ENCODE assay signal across 1 cellular context in the genomic region with DNA sequence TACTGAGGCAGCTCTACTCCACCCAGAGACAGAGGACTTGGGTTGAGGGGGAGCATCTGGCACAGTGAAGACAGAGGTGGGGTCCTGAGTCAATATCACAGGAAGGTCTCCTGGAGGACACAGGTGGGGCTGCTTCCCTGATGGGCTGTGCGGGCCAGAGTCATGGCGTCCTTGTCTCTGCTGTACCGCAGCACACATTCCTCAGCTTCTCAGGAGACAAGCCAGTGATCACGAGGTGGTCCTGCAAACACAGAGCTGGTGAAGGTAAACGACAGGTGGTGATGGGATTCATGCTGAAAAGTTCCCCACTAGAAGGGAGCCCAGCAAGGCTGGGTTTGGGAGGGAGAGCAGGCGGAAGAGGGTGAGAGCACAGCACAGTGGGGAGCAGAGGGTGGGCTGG.
TF ChIP-seq lines count a peak whose summit lies in the region.

No MANE protein-coding gene starts in this region.

TF ChIP-seq in HepG2, 621 proteins besides CTCF, POLR2A, EP300 and RAD21:
- TF ChIP-seq NFIB (CRISPR knock-in tag; IDR thresholded peaks at IDR 0.05; ENCODE audit: borderline replicate concordance) (no peak), ZNF124 (CRISPR knock-in tag; IDR thresholded peaks at IDR 0.05) (no peak), ZBTB38 (CRISPR knock-in tag; IDR thresholded peaks at IDR 0.05) (peak; percentile 53), ZNF484 (CRISPR knock-in tag; IDR thresholded peaks at IDR 0.05; ENCODE audit: borderline replicate concordance, low read depth) (no peak), TOE1 (CRISPR knock-in tag; IDR thresholded peaks at IDR 0.05) (no peak), SALL1 (CRISPR knock-in tag; IDR thresholded peaks at IDR 0.05) (peak; percentile 7; the same call in 1 of the 2 replicates), SUZ12 (IDR thresholded peaks at IDR 0.05; ENCODE audit: low read depth, low read length) (no peak), ZZZ3 (CRISPR knock-in tag; IDR thresholded peaks at IDR 0.05; ENCODE audit: borderline replicate concordance) (no peak), ZNF776 (CRISPR knock-in tag; IDR thresholded peaks at IDR 0.05) (no peak), NFYC (CRISPR knock-in tag; IDR thresholded peaks at IDR 0.05) (no peak), NR2F6 (IDR thresholded peaks at IDR 0.05) (no peak), NR2F6 (CRISPR knock-in tag; IDR thresholded peaks at IDR 0.05) (no peak), ZNF768 (CRISPR knock-in tag; IDR thresholded peaks at IDR 0.05) (no peak), ZNF121 (CRISPR knock-in tag; IDR thresholded peaks at IDR 0.05) (no peak), IRX3 (CRISPR knock-in tag; IDR thresholded peaks at IDR 0.05; ENCODE audit: borderline replicate concordance, low read depth) (no peak), TP53 (CRISPR knock-in tag; conservative IDR thresholded peaks at IDR 0.05) (no peak), ZNF572 (CRISPR knock-in tag; IDR thresholded peaks at IDR 0.05) (0 out of 2 replicates have a peak, but pooled peaks have one; percentile 58), ZNF607 (CRISPR knock-in tag; IDR thresholded peaks at IDR 0.05; ENCODE audit: borderline replicate concordance) (no peak), ZNF777 (CRISPR knock-in tag; IDR thresholded peaks at IDR 0.05) (no peak), SMYD3 (CRISPR knock-in tag; IDR thresholded peaks at IDR 0.05) (no peak)
- TF ChIP-seq, protein P1, sequence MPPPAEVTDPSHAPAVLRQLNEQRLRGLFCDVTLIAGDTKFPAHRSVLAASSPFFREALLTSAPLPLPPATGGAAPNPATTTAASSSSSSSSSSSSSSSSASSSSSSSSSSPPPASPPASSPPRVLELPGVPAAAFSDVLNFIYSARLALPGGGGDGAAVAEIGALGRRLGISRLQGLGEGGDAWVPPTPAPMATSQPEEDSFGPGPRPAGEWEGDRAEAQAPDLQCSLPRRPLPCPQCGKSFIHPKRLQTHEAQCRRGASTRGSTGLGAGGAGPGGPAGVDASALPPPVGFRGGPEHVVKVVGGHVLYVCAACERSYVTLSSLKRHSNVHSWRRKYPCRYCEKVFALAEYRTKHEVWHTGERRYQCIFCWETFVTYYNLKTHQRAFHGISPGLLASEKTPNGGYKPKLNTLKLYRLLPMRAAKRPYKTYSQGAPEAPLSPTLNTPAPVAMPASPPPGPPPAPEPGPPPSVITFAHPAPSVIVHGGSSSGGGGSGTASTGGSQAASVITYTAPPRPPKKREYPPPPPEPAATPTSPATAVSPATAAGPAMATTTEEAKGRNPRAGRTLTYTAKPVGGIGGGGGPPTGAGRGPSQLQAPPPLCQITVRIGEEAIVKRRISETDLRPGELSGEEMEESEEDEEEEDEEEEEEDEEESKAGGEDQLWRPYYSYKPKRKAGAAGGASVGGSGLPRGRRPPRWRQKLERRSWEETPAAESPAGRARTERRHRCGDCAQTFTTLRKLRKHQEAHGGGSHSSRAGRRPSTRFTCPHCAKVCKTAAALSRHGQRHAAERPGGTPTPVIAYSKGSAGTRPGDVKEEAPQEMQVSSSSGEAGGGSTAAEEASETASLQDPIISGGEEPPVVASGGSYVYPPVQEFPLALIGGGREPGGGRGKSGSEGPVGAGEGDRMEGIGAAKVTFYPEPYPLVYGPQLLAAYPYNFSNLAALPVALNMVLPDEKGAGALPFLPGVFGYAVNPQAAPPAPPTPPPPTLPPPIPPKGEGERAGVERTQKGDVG (CRISPR knock-in tag; IDR thresholded peaks at IDR 0.05; ENCODE audit: borderline replicate concordance), result 0 out of 2 replicates have a peak, but pooled peaks have one; percentile 49
- TF ChIP-seq, protein P2, sequence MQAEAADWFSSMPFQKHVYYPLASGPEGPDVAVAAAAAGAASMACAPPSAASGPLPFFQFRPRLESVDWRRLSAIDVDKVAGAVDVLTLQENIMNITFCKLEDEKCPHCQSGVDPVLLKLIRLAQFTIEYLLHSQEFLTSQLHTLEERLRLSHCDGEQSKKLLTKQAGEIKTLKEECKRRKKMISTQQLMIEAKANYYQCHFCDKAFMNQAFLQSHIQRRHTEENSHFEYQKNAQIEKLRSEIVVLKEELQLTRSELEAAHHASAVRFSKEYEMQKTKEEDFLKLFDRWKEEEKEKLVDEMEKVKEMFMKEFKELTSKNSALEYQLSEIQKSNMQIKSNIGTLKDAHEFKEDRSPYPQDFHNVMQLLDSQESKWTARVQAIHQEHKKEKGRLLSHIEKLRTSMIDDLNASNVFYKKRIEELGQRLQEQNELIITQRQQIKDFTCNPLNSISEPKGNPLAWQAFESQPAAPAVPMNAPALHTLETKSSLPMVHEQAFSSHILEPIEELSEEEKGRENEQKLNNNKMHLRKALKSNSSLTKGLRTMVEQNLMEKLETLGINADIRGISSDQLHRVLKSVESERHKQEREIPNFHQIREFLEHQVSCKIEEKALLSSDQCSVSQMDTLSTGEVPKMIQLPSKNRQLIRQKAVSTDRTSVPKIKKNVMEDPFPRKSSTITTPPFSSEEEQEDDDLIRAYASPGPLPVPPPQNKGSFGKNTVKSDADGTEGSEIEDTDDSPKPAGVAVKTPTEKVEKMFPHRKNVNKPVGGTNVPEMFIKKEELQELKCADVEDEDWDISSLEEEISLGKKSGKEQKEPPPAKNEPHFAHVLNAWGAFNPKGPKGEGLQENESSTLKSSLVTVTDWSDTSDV (CRISPR knock-in tag; IDR thresholded peaks at IDR 0.05), result no peak
- TF ChIP-seq, protein P3, sequence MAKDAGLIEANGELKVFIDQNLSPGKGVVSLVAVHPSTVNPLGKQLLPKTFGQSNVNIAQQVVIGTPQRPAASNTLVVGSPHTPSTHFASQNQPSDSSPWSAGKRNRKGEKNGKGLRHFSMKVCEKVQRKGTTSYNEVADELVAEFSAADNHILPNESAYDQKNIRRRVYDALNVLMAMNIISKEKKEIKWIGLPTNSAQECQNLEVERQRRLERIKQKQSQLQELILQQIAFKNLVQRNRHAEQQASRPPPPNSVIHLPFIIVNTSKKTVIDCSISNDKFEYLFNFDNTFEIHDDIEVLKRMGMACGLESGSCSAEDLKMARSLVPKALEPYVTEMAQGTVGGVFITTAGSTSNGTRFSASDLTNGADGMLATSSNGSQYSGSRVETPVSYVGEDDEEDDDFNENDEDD (CRISPR knock-in tag; IDR thresholded peaks at IDR 0.05; ENCODE audit: borderline replicate concordance), result no peak
